13 cellular contexts compared by ENCODE assay signal in genomic region chr13:41470187-41470586, GRCh38. TPM values are rescaled to one million over a fixed set of nuclear protein-coding genes. Genes with fewer than 3 reads are reported as not detected.
DNase-seq lines count a peak whose midpoint lies in the region; ATAC-seq lines count a peak whose summit lies in the region.
"Had no signal": no experiment of that assay in that cellular context is flagged by ENCODE, and none has a peak within 500 bp of the region (broad histone marks: within the 10 kb centered on the region; RNA-seq: fewer than 3 reads in every experiment).

No MANE protein-coding gene starts in this region.

- peaks cover 78% of the 10 kb centered on the region for H3K36me3 Mint-ChIP-seq in activated T-helper 2 cell treated with anti-CD3 and anti-CD28 coated beads, Interferon-gamma antibody, Interleukin-2, Interleukin-4, amounts not matched to agents 10 μg/mL and 5 μg/mL and 100 μg/mL, durations not matched to agents 14 hours and 24 hours and 36 hours (ENCODE audit: low read depth)

- H3K4me1 Mint-ChIP-seq in activated T-helper 2 cell treated with anti-CD3 and anti-CD28 coated beads, Interferon-gamma antibody, Interleukin-2, Interleukin-4, amounts not matched to agents 10 μg/mL and 5 μg/mL and 100 μg/mL, durations not matched to agents 14 hours and 24 hours and 36 hours (ENCODE audit: low read depth): peaks cover 31% of the 10 kb centered on the region
- H3K4me1 Mint-ChIP-seq: endodermal cell had no signal

- DNase-seq in stimulated activated CD4-positive, alpha-beta T cell treated with anti-CD3 and anti-CD28 coated beads, Interleukin-12 subunit alpha, Interleukin-12 subunit beta, amount 100 ng/mL, for 24 hours (ENCODE audit: low read depth in 2 of 2): peak; percentile 35 to 54
- DNase-seq in stimulated activated CD4-positive, alpha-beta T cell treated with anti-CD3 and anti-CD28 coated beads, Interleukin-2, amount 100 ng/mL, for 48 hours: no peak
- DNase-seq in activated T-helper 2 cell treated with anti-CD3 and anti-CD28 coated beads, Interferon-gamma antibody, Interleukin-2, Interleukin-4, amounts not matched to agents 10 μg/mL and 5 μg/mL and 100 μg/mL, durations not matched to agents 14 hours and 24 hours and 36 hours (ENCODE audit: low spot score): no peak
- DNase-seq in stimulated activated CD4-positive, alpha-beta T cell treated with anti-CD3 and anti-CD28 coated beads, Interleukin-15, amount 100 ng/mL, for 24 hours: peak; percentile 81
- no peak for DNase-seq in NCI-H82 treated with DMSO at 0.1 percent for 48 hours (lab: John Stamatoyannopoulos, UW; ENCODE audit: unreplicated experiment)
- no peak for DNase-seq in NCI-H446 treated with DMSO at 0.1 percent for 48 hours (lab: John Stamatoyannopoulos, UW)
- DNase-seq: endodermal cell, islet precursor cell, NCI-H1105, NCI-H82 had no signal

- H3K9me3 Mint-ChIP-seq in activated T-helper 2 cell treated with anti-CD3 and anti-CD28 coated beads, Interferon-gamma antibody, Interleukin-2, Interleukin-4, amounts not matched to agents 10 μg/mL and 5 μg/mL and 100 μg/mL, durations not matched to agents 14 hours and 24 hours and 36 hours: no peaks in the 10 kb centered on the region

- H3K27me3 Mint-ChIP-seq in activated T-helper 2 cell treated with anti-CD3 and anti-CD28 coated beads, Interferon-gamma antibody, Interleukin-2, Interleukin-4, amounts not matched to agents 10 μg/mL and 5 μg/mL and 100 μg/mL, durations not matched to agents 14 hours and 24 hours and 36 hours (ENCODE audit: low read depth): no peaks in the 10 kb centered on the region
- H3K27me3 Mint-ChIP-seq: natural killer cell treated with Interleukin-12 subunit alpha and Interleukin-12 subunit beta and Interleukin-15 and Interleukin-18, amount 100 ng/mL, for 72 hours had no signal

- peak overlapping the region; percentile 44 for H3K27ac Mint-ChIP-seq in activated T-helper 2 cell treated with anti-CD3 and anti-CD28 coated beads, Interferon-gamma antibody, Interleukin-2, Interleukin-4, amounts not matched to agents 10 μg/mL and 5 μg/mL and 100 μg/mL, durations not matched to agents 14 hours and 24 hours and 36 hours
- H3K27ac Mint-ChIP-seq: endodermal cell; natural killer cell treated with Interleukin-12 subunit alpha and Interleukin-12 subunit beta and Interleukin-15 and Interleukin-18, amount 100 ng/mL, for 72 hours had no signal

- ATAC-seq in GM18870 (IDR thresholded peaks at IDR 0.05; ENCODE audit: unreplicated experiment) (no peak), HG03439 (IDR thresholded peaks at IDR 0.05; ENCODE audit: unreplicated experiment) (no peak)
- ATAC-seq: natural killer cell treated with Interleukin-12 subunit alpha and Interleukin-12 subunit beta and Interleukin-15 and Interleukin-18, amount 100 ng/mL, for 72 hours had no signal

- H3K4me3 Mint-ChIP-seq in activated T-helper 2 cell treated with anti-CD3 and anti-CD28 coated beads, Interferon-gamma antibody, Interleukin-2, Interleukin-4, amounts not matched to agents 10 μg/mL and 5 μg/mL and 100 μg/mL, durations not matched to agents 14 hours and 24 hours and 36 hours (ENCODE audit: low read depth): no peak overlapping the region
- H3K4me3 Mint-ChIP-seq: endodermal cell; natural killer cell treated with Interleukin-12 subunit alpha and Interleukin-12 subunit beta and Interleukin-15 and Interleukin-18, amount 100 ng/mL, for 72 hours had no signal

- intact Hi-C loops in activated T-helper 2 cell treated with anti-CD3 and anti-CD28 coated beads, Interferon-gamma antibody, Interleukin-2, Interleukin-4, amounts not matched to agents 10 μg/mL and 5 μg/mL and 100 μg/mL, durations not matched to agents 14 hours and 24 hours and 36 hours (cut with micrococcal nuclease): no loop called here

RNA-seq across cellular contexts. Expression of gene RGCC, which starts 12.8 kb away (rescaled TPM):
- 76.5 and 79.3 TPM in 2 replicates for total RNA-seq in activated T-helper 2 cell treated with anti-CD3 and anti-CD28 coated beads, Interferon-gamma antibody, Interleukin-2, Interleukin-4, amounts not matched to agents 10 μg/mL and 5 μg/mL and 100 μg/mL, durations not matched to agents 14 hours and 24 hours and 36 hours

Comparison
In these comparisons a context has a peak if more than half of its experiments do, and no peak if none do; other contexts are left out.
1. DNase-seq: peak in stimulated activated CD4-positive, alpha-beta T cell treated with anti-CD3 and anti-CD28 coated beads, Interleukin-12 subunit alpha, Interleukin-12 subunit beta, amount 100 ng/mL, for 24 hours (2 of 2) and stimulated activated CD4-positive, alpha-beta T cell treated with anti-CD3 and anti-CD28 coated beads, Interleukin-15, amount 100 ng/mL, for 24 hours (single experiment); none in stimulated activated CD4-positive, alpha-beta T cell treated with anti-CD3 and anti-CD28 coated beads, Interleukin-2, amount 100 ng/mL, for 48 hours (0 of 2), activated T-helper 2 cell treated with anti-CD3 and anti-CD28 coated beads, Interferon-gamma antibody, Interleukin-2, Interleukin-4, amounts not matched to agents 10 μg/mL and 5 μg/mL and 100 μg/mL, durations not matched to agents 14 hours and 24 hours and 36 hours (single experiment), NCI-H82 treated with DMSO at 0.1 percent for 48 hours (single experiment) and NCI-H446 treated with DMSO at 0.1 percent for 48 hours (single experiment).